Comparison of ENCODE assay signal across 8 cellular contexts in genomic region chr1:58515794-58516401, GRCh38. TPM values are rescaled to one million over a fixed set of nuclear protein-coding genes. Genes with fewer than 3 reads are reported as not detected.
DNase-seq lines count a peak whose midpoint lies in the region; ATAC-seq and TF ChIP-seq lines count a peak whose summit lies in the region.

No MANE protein-coding gene starts in this region.

- no peaks in the 10 kb centered on the region for H3K9me2 ChIP-seq in GM23248 (ENCODE audit: insufficient read depth)

- CTCF ChIA-PET in naive thymus-derived CD4-positive, alpha-beta T cell (lab: Charles Lee), result interaction anchor here (0.7 to 4.6 kb wide), 13 partner anchors 8 to 1243 kb away, joined by 3 to 43 read pairs (median 5); partner anchors contain the start of gene OMA1

- intact Hi-C loops in esophagus squamous epithelium (cut with DNase I), result loop anchor here (5.0 kb wide), 1 partner anchor 136 kb away; no protein-coding TSS in a partner anchor
- intact Hi-C loops in naive thymus-derived CD4-positive, alpha-beta T cell (cut with micrococcal nuclease), result loop anchor here (1.0 to 2.0 kb wide), 4 partner anchors 30 to 1243 kb away; partner anchors contain the start of gene OMA1 (in 2 of the 2)

- H3K27ac ChIP-seq in GM23248 (no peak overlapping the region), esophagus squamous epithelium (peak overlapping the region in 2 of 4 donors; percentile 34 to 37)
- H3K27ac ChIP-seq in naive thymus-derived CD4-positive, alpha-beta T cell (ENCODE audit: low read depth, low read length), result no peak overlapping the region

- ATAC-seq in naive thymus-derived CD4-positive, alpha-beta T cell, result peak; percentile 80
- ATAC-seq in GM21786 (IDR thresholded peaks at IDR 0.05; ENCODE audit: unreplicated experiment), result no peak

- H4K20me1 ChIP-seq in GM23248 (ENCODE audit: insufficient read depth), result no peaks in the 10 kb centered on the region

- H3K4me3 ChIP-seq in GM23248, result no peak overlapping the region
- no peak overlapping the region for H3K4me3 ChIP-seq in WI38 (ENCODE audit: low read depth, low read length)
- no peak overlapping the region for H3K4me3 ChIP-seq in esophagus squamous epithelium
- H3K4me3 ChIP-seq in naive thymus-derived CD4-positive, alpha-beta T cell (ENCODE audit: low read length), result no peak overlapping the region

- no peaks in the 10 kb centered on the region for H3K9me3 ChIP-seq in GM23248 (ENCODE audit: low read depth)
- H3K9me3 ChIP-seq in esophagus squamous epithelium, result peaks cover 0 to 8% (median 4%) of the 10 kb centered on the region in 3 donors
- H3K9me3 ChIP-seq in naive thymus-derived CD4-positive, alpha-beta T cell (ENCODE audit: control insufficient read depth in 2 of 3, low read length in 3 of 3), result no peaks in the 10 kb centered on the region

- H2AFZ ChIP-seq in GM23248, result peak overlapping the region; percentile 44; the same call in 1 of the 2 replicates

- H3F3A ChIP-seq in GM23248 (ENCODE audit: insufficient read depth), result no peaks in the 10 kb centered on the region

- POLR2A ChIA-PET in naive thymus-derived CD4-positive, alpha-beta T cell (lab: Charles Lee), result interaction anchor here (0.9 to 2.6 kb wide), 2 partner anchors 30 to 132 kb away, joined by 3 to 13 read pairs; partner anchors contain the start of gene OMA1

- peaks cover 0 to 2% (median 0%) of the 10 kb centered on the region in 11 donors for H3K9me3 Mint-ChIP-seq in naive thymus-derived CD4-positive, alpha-beta T cell

- H3K36me3 Mint-ChIP-seq in naive thymus-derived CD4-positive, alpha-beta T cell, result peaks cover 13 to 45% (median 32%) of the 10 kb centered on the region in 5 donors

- no peak overlapping the region for H3K9ac ChIP-seq in GM23248

- peak overlapping the region; percentile 11 to 84 (median 78) for H3K27ac Mint-ChIP-seq in naive thymus-derived CD4-positive, alpha-beta T cell

- in situ Hi-C loops in GM23248 (cut with MboI), result no loop called here

- H3K4me1 ChIP-seq in GM23248 (ENCODE audit: insufficient read depth) (no peaks in the 10 kb centered on the region), esophagus squamous epithelium (peaks cover 0 to 11% (median 0%) of the 10 kb centered on the region in 3 donors)
- H3K4me1 ChIP-seq in naive thymus-derived CD4-positive, alpha-beta T cell (ENCODE audit: control insufficient read depth in 2 of 2, insufficient read depth in 2 of 2, low read length in 2 of 2), result no peaks in the 10 kb centered on the region

- no peaks in the 10 kb centered on the region for H3K27me3 Mint-ChIP-seq in naive thymus-derived CD4-positive, alpha-beta T cell

- DNase-seq in COR-L47 (lab: John Stamatoyannopoulos, UW) (peak; percentile 69), GM23248 (peak; percentile 90), NCI-H2171 (lab: John Stamatoyannopoulos, UW) (peak; percentile 68), esophagus squamous epithelium (lab: John Stamatoyannopoulos, UW) (no peak)
- peak in 7 of 9 donors; percentile 30 to 63 (median 53) for DNase-seq in naive thymus-derived CD4-positive, alpha-beta T cell
- DNase-seq in stimulated activated naive CD4-positive, alpha-beta T cell treated with Interleukin-2 at 50 U/mL for 16 hours (lab: John Stamatoyannopoulos, UW), result no peak

- H3K4me3 Mint-ChIP-seq in naive thymus-derived CD4-positive, alpha-beta T cell, result no peak overlapping the region

- H3K4me1 Mint-ChIP-seq in naive thymus-derived CD4-positive, alpha-beta T cell, result peaks cover 0 to 28% (median 8%) of the 10 kb centered on the region in 7 donors

- no peaks in the 10 kb centered on the region for H3K36me3 ChIP-seq in GM23248 (ENCODE audit: low read depth)
- H3K36me3 ChIP-seq in esophagus squamous epithelium, result peaks cover 0 to 45% (median 0%) of the 10 kb centered on the region in 3 donors
- peaks cover 0 to 28% (median 3%) of the 10 kb centered on the region in 3 experiments for H3K36me3 ChIP-seq in naive thymus-derived CD4-positive, alpha-beta T cell (ENCODE audit: control insufficient read depth in 2 of 3, insufficient read depth in 3 of 3, low read length in 3 of 3)

- WGBS in GM23248 (ENCODE audit: low coverage in 1 of 2, low lambda C conversion rate in 2 of 2, missing lambda C conversion rate in 2 of 2), 2 experiments, result 0 to 2% methylated on average over 2 of the region's 2 CpGs
- WGBS in esophagus squamous epithelium, 2 donors, result 32 to 45% methylated on average over 2 of the region's 2 CpGs

- H3K4me2 ChIP-seq in GM23248 (ENCODE audit: unreplicated experiment), result no peak overlapping the region

- no peaks in the 10 kb centered on the region for H3K27me3 ChIP-seq in GM23248 (replicated peaks; ENCODE audit: insufficient read depth)
- no peaks in the 10 kb centered on the region for H3K27me3 ChIP-seq in esophagus squamous epithelium
- no peaks in the 10 kb centered on the region for H3K27me3 ChIP-seq in naive thymus-derived CD4-positive, alpha-beta T cell (ENCODE audit: control insufficient read depth in 2 of 2, insufficient read depth in 2 of 2, low read length in 2 of 2)

- TF ChIP-seq CTCF in WI38 (IDR thresholded peaks at IDR 0.05; ENCODE audit: low read depth, low read length), result peak; percentile 31; the same call in 1 of the 2 replicates
- peak in 5 of 6 experiments; percentile 59 to 83 (median 77) for TF ChIP-seq CTCF in esophagus squamous epithelium (IDR thresholded peaks at IDR 0.05)

- H3K79me2 ChIP-seq in GM23248 (ENCODE audit: insufficient read depth), result no peaks in the 10 kb centered on the region

- TF ChIP-seq POLR2A in esophagus squamous epithelium (IDR thresholded peaks at IDR 0.05), result no peak

RNA-seq across cellular contexts. Expression of gene OMA1, which starts 30.6 kb away (rescaled TPM):
- total RNA-seq in GM23248 (2014; rRNA removed; shearing (Covaris generic)), result 9.0 and 13.2 TPM in 2 replicates
- 13.8 and 14.0 TPM in 2 replicates for polyA plus RNA-seq in GM23248 (2016; fragmentation: Nextera tagmentation; extraction: Ambion mirVana)
- 10 to 100 TPM; 24.1 to 41.4 (median 30.5) TPM for total RNA-seq in esophagus squamous epithelium
- 10 to 100 TPM; 22.7 to 72.5 (median 46.5) TPM for total RNA-seq in naive thymus-derived CD4-positive, alpha-beta T cell
- polyA plus RNA-seq in naive thymus-derived CD4-positive, alpha-beta T cell, result 10 to 100 TPM; 42.1 to 49.0 TPM

Comparison
In these comparisons a context has a peak if more than half of its experiments do, and no peak if none do; other contexts are left out.
1. DNase-seq: peak in COR-L47 (single experiment), GM23248 (single experiment), NCI-H2171 (single experiment) and naive thymus-derived CD4-positive, alpha-beta T cell (7 of 9); none in esophagus squamous epithelium (single experiment) and stimulated activated naive CD4-positive, alpha-beta T cell treated with Interleukin-2 at 50 U/mL for 16 hours (single experiment).